In genomic region chr1:220803401-220804201, GRCh38 we compare ENCODE assay signal across 8 cellular contexts. TPM values are rescaled to one million over a fixed set of nuclear protein-coding genes. Genes with fewer than 3 reads are reported as not detected.
DNase-seq lines count a peak whose midpoint lies in the region; ATAC-seq and TF ChIP-seq lines count a peak whose summit lies in the region.

No MANE protein-coding gene starts in this region.

- no peak overlapping the region for H3K4me3 ChIP-seq in AG04450 (ENCODE audit: low read depth, low read length)
- no peak overlapping the region for H3K4me3 ChIP-seq in GM12865 (ENCODE audit: low read depth, low read length)
- no peak overlapping the region for H3K4me3 ChIP-seq in fibroblast of villous mesenchyme (ENCODE audit: low read depth, low read length)
- no peak overlapping the region for H3K4me3 ChIP-seq in ovary

- no peak for TF ChIP-seq POLR2A in ovary (IDR thresholded peaks at IDR 0.05)

- H3K27me3 ChIP-seq in AG04450 (ENCODE audit: control insufficient read depth, insufficient read depth, low read length) (peaks cover 6% of the 10 kb centered on the region), ovary (no peaks in the 10 kb centered on the region)

- 55 to 66% (median 59%) methylated on average over 10 of the region's 10 CpGs for WGBS in ovary, 3 donors

- H3K9me3 ChIP-seq in AG04450 (ENCODE audit: control insufficient read depth, insufficient read depth, low read length): no peaks in the 10 kb centered on the region
- H3K9me3 ChIP-seq in ovary: no peaks in the 10 kb centered on the region

- peak overlapping the region; percentile 39 for H3K27ac ChIP-seq in AG04450 (ENCODE audit: low read depth, low read length)
- no peak overlapping the region for H3K27ac ChIP-seq in ovary

- CTCF ChIA-PET in AG04450 (lab: Charles Lee): interaction anchor here (0.5 to 2.2 kb wide), 26 partner anchors 8 to 632 kb away, joined by 3 to 17 read pairs (median 4); partner anchors contain the start of gene MTARC1

- DNase-seq in AG04450 (ENCODE audit: low read depth, low spot score): no peak
- peak; percentile 35 for DNase-seq in GM12865 (ENCODE audit: low read depth)
- peak; percentile 23 for DNase-seq in HPDE6-E6E7 (ENCODE audit: extremely low spot score)
- DNase-seq in SKM-1 treated with dmso at 0.1 percent for 144 hours (lab: John Stamatoyannopoulos, UW; ENCODE audit: unreplicated experiment): peak; percentile 49
- DNase-seq in fibroblast of villous mesenchyme (ENCODE audit: low read depth): peak; percentile 50
- DNase-seq in ovary: no peak

- TF ChIP-seq EP300 in ovary (IDR thresholded peaks at IDR 0.05): no peak

- H3K36me3 ChIP-seq in ovary: no peaks in the 10 kb centered on the region

- TF ChIP-seq CTCF in AG04450 (IDR thresholded peaks at IDR 0.05; ENCODE audit: low read depth, low read length) (peak; percentile 61), GM12865 (IDR thresholded peaks at IDR 0.05; ENCODE audit: insufficient read depth, low read depth, low read length, missing control alignments) (peak; percentile 50), fibroblast of villous mesenchyme (IDR thresholded peaks at IDR 0.05; ENCODE audit: insufficient read depth, low read depth, low read length) (peak; percentile 75), ovary (IDR thresholded peaks at IDR 0.05) (peak in 2 of 3 donors; percentile 50 to 69)

- no peaks in the 10 kb centered on the region for H3K4me1 ChIP-seq in ovary (ENCODE audit: insufficient read depth)

- ATAC-seq in HG03045 (IDR thresholded peaks at IDR 0.05; ENCODE audit: unreplicated experiment) (no peak), HG02588 (IDR thresholded peaks at IDR 0.05; ENCODE audit: unreplicated experiment) (no peak)

- POLR2A ChIA-PET in AG04450 (lab: Yijun Ruan, JAX): no interaction called here

- intact Hi-C loops in ovary (cut with DNase I): loop anchor here in 1 of 4 donors (10.0 kb wide), 1 partner anchor 631 kb away; no protein-coding TSS in a partner anchor

RNA-seq across cellular contexts. Expression of gene MTARC1, which starts 16.9 kb away (rescaled TPM):
- polyA plus RNA-seq in AG04450 (2011; rRNA removed) (2.1 and 2.6 TPM in 2 replicates), ovary (10 to 100 TPM in 1 of 2 donors, 1 to 10 TPM in 1; 2.8 to 13.2 TPM)
- polyA minus RNA-seq in AG04450 (2011; rRNA and poly(A)+ RNA removed): 1.1 and 2.0 TPM in 2 replicates
- total RNA-seq in fibroblast of villous mesenchyme (1.7 and 2.3 TPM in 2 replicates), ovary (1 to 10 TPM; 1.7 to 6.1 (median 4.7) TPM)

RNA-seq across cellular contexts. Expression of gene MTARC2, which starts 55.5 kb away (rescaled TPM):
- polyA plus RNA-seq in AG04450 (2011; rRNA removed): 2.8 and 2.9 TPM in 2 replicates
- polyA minus RNA-seq in AG04450 (2011; rRNA and poly(A)+ RNA removed): 1.1 and 1.3 TPM in 2 replicates
- total RNA-seq in fibroblast of villous mesenchyme: 2.2 and 4.2 TPM in 2 replicates
- 10 to 100 TPM; 12.8 to 26.9 (median 23.6) TPM for total RNA-seq in ovary
- polyA plus RNA-seq in ovary: 10 to 100 TPM; 17.4 to 80.2 TPM

Comparison
In these comparisons a context has a peak if more than half of its experiments do, and no peak if none do; other contexts are left out.
1. DNase-seq: peak in GM12865 (single experiment), HPDE6-E6E7 (single experiment), SKM-1 treated with dmso at 0.1 percent for 144 hours (single experiment) and fibroblast of villous mesenchyme (single experiment); none in AG04450 (single experiment) and ovary (0 of 5).
2. Peak in every context shown above with its lines, with median percentiles within 50 percentile points of each other: CTCF ChIP-seq.